1 cellular context compared by ENCODE assay signal in the genomic region with DNA sequence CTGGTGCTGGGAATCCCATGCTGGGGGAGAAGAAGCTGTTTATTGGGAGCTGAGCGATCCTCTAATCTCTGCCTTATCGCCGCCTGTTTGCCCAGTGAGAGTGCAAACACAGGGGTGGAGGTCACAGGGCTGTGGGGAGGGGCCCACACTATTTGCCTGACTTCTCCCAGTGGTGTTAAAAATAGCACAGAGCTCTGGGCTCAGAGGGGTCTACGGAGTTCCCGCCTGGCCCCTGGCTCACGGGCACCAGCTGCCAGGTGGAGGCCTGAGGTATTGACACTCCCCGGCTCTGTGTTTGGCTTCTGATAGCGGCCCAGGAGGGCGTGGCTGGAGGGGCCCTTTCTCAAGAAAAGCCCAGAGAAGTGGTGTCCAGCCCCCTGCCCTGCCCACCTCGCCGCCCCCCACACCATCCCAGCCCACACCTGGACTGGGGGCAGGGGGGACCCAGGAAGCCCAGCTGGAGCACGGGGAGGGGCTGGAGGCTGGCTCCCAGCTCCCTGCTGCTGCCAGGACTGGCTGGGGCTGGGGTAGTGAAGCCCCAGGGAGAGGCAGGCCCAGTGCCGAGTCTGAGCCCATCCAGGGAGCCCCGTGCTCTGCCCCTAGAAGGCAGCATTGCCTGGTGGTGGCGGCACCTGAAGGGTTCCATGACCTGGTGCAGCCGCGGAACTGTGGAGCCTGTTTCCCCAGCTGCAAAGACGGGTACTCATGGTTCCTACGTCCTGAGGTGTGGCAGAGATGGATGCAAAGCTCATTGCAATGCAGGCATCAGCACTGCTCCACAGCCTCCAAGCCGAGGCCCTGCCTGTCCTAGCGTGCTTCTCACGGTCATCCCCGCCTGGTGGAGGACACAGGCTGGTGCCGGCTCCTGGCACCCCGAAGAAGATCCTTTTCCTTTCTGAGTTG.
A peak's percentile ranks its signal among the peaks of the same experiment; 100 is the strongest.
TF ChIP-seq lines count a peak whose summit lies in the region.

No MANE protein-coding gene starts in this region.

TF ChIP-seq in HepG2, 621 proteins besides CTCF, POLR2A, EP300 and RAD21 (continued from another document and continues in another):
- TF ChIP-seq, protein P1, sequence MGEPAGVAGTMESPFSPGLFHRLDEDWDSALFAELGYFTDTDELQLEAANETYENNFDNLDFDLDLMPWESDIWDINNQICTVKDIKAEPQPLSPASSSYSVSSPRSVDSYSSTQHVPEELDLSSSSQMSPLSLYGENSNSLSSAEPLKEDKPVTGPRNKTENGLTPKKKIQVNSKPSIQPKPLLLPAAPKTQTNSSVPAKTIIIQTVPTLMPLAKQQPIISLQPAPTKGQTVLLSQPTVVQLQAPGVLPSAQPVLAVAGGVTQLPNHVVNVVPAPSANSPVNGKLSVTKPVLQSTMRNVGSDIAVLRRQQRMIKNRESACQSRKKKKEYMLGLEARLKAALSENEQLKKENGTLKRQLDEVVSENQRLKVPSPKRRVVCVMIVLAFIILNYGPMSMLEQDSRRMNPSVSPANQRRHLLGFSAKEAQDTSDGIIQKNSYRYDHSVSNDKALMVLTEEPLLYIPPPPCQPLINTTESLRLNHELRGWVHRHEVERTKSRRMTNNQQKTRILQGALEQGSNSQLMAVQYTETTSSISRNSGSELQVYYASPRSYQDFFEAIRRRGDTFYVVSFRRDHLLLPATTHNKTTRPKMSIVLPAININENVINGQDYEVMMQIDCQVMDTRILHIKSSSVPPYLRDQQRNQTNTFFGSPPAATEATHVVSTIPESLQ (CRISPR knock-in tag; conservative IDR thresholded peaks at IDR 0.05) = no peak
- peak; percentile 84 for TF ChIP-seq PPARG (CRISPR knock-in tag; conservative IDR thresholded peaks at IDR 0.05)
- TF ChIP-seq, protein P2, sequence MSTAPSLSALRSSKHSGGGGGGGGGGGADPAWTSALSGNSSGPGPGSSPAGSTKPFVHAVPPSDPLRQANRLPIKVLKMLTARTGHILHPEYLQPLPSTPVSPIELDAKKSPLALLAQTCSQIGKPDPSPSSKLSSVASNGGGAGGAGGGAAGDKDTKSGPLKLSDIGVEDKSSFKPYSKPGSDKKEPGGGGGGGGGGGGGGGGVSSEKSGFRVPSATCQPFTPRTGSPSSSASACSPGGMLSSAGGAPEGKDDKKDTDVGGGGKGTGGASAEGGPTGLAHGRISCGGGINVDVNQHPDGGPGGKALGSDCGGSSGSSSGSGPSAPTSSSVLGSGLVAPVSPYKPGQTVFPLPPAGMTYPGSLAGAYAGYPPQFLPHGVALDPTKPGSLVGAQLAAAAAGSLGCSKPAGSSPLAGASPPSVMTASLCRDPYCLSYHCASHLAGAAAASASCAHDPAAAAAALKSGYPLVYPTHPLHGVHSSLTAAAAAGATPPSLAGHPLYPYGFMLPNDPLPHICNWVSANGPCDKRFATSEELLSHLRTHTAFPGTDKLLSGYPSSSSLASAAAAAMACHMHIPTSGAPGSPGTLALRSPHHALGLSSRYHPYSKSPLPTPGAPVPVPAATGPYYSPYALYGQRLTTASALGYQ (CRISPR knock-in tag; IDR thresholded peaks at IDR 0.05) = peak; percentile 99
- peak; percentile 77; the same call in 1 of the 2 replicates for TF ChIP-seq ZFP1 (CRISPR knock-in tag; IDR thresholded peaks at IDR 0.05)
- TF ChIP-seq SOX5 (CRISPR knock-in tag; IDR thresholded peaks at IDR 0.05; ENCODE audit: borderline replicate concordance) = peak; percentile 84
- TF ChIP-seq SIX4 (CRISPR knock-in tag; IDR thresholded peaks at IDR 0.05) = peak; percentile 76
- TF ChIP-seq ZNF574 (CRISPR knock-in tag; IDR thresholded peaks at IDR 0.05) = peak; percentile 73
- peak; percentile 37; the same call in 1 of the 2 replicates for TF ChIP-seq ZNF263 (CRISPR knock-in tag; IDR thresholded peaks at IDR 0.05)
- TF ChIP-seq, protein P3, sequence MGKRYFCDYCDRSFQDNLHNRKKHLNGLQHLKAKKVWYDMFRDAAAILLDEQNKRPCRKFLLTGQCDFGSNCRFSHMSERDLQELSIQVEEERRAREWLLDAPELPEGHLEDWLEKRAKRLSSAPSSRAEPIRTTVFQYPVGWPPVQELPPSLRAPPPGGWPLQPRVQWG (CRISPR knock-in tag; IDR thresholded peaks at IDR 0.05; ENCODE audit: borderline replicate concordance, low read depth) = no peak
- peak; percentile 20; the same call in 1 of the 2 replicates for TF ChIP-seq FOSL1 (CRISPR knock-in tag; IDR thresholded peaks at IDR 0.05; ENCODE audit: borderline replicate concordance)
- 0 out of 2 replicates have a peak, but pooled peaks have one; percentile 1 for TF ChIP-seq BORCS8-MEF2B (CRISPR knock-in tag; IDR thresholded peaks at IDR 0.05)
- peak; percentile 91 for TF ChIP-seq HOXD1 (CRISPR knock-in tag; IDR thresholded peaks at IDR 0.05)
- TF ChIP-seq ZGPAT (CRISPR knock-in tag; IDR thresholded peaks at IDR 0.05) = peak; percentile 64; the same call in 1 of the 2 replicates
- TF ChIP-seq FIP1L1 (IDR thresholded peaks at IDR 0.05; ENCODE audit: borderline replicate concordance, insufficient read depth, low read depth, low read length) = no peak
- TF ChIP-seq EZH2 (conservative IDR thresholded peaks at IDR 0.05; ENCODE audit: low read depth, low read length) = peak; percentile 76; the same call in 1 of the 2 replicates
- no peak for TF ChIP-seq ZBTB38 (CRISPR knock-in tag; IDR thresholded peaks at IDR 0.05)
- TF ChIP-seq ZNF674 (CRISPR knock-in tag; IDR thresholded peaks at IDR 0.05; ENCODE audit: low read depth) = 0 out of 2 replicates have a peak, but pooled peaks have one; percentile 61
- peak; percentile 28; the same call in 1 of the 2 replicates for TF ChIP-seq CEBPG (CRISPR knock-in tag; IDR thresholded peaks at IDR 0.05)
- TF ChIP-seq ZNF691 (CRISPR knock-in tag; IDR thresholded peaks at IDR 0.05; ENCODE audit: borderline replicate concordance, low read depth) = peak; percentile 58; the same call in 1 of the 2 replicates
- no peak for TF ChIP-seq REXO4 (CRISPR knock-in tag; IDR thresholded peaks at IDR 0.05; ENCODE audit: borderline replicate concordance)
- 0 out of 2 replicates have a peak, but pooled peaks have one; percentile 58 for TF ChIP-seq ZNF564 (CRISPR knock-in tag; IDR thresholded peaks at IDR 0.05)
- no peak for TF ChIP-seq ATF4 (CRISPR knock-in tag; IDR thresholded peaks at IDR 0.05)
- peak; percentile 26; the same call in 1 of the 2 replicates for TF ChIP-seq SAFB2 (CRISPR knock-in tag; IDR thresholded peaks at IDR 0.05; ENCODE audit: borderline replicate concordance, low read depth)
- TF ChIP-seq, protein P4, sequence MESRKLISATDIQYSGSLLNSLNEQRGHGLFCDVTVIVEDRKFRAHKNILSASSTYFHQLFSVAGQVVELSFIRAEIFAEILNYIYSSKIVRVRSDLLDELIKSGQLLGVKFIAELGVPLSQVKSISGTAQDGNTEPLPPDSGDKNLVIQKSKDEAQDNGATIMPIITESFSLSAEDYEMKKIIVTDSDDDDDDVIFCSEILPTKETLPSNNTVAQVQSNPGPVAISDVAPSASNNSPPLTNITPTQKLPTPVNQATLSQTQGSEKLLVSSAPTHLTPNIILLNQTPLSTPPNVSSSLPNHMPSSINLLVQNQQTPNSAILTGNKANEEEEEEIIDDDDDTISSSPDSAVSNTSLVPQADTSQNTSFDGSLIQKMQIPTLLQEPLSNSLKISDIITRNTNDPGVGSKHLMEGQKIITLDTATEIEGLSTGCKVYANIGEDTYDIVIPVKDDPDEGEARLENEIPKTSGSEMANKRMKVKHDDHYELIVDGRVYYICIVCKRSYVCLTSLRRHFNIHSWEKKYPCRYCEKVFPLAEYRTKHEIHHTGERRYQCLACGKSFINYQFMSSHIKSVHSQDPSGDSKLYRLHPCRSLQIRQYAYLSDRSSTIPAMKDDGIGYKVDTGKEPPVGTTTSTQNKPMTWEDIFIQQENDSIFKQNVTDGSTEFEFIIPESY (CRISPR knock-in tag; IDR thresholded peaks at IDR 0.05) = no peak
- TF ChIP-seq, protein P5, sequence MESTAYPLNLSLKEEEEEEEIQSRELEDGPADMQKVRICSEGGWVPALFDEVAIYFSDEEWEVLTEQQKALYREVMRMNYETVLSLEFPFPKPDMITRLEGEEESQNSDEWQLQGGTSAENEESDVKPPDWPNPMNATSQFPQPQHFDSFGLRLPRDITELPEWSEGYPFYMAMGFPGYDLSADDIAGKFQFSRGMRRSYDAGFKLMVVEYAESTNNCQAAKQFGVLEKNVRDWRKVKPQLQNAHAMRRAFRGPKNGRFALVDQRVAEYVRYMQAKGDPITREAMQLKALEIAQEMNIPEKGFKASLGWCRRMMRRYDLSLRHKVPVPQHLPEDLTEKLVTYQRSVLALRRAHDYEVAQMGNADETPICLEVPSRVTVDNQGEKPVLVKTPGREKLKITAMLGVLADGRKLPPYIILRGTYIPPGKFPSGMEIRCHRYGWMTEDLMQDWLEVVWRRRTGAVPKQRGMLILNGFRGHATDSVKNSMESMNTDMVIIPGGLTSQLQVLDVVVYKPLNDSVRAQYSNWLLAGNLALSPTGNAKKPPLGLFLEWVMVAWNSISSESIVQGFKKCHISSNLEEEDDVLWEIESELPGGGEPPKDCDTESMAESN (CRISPR knock-in tag; conservative IDR thresholded peaks at IDR 0.05) = peak; percentile 72; the same call in 1 of the 2 replicates
- TF ChIP-seq, protein P6, sequence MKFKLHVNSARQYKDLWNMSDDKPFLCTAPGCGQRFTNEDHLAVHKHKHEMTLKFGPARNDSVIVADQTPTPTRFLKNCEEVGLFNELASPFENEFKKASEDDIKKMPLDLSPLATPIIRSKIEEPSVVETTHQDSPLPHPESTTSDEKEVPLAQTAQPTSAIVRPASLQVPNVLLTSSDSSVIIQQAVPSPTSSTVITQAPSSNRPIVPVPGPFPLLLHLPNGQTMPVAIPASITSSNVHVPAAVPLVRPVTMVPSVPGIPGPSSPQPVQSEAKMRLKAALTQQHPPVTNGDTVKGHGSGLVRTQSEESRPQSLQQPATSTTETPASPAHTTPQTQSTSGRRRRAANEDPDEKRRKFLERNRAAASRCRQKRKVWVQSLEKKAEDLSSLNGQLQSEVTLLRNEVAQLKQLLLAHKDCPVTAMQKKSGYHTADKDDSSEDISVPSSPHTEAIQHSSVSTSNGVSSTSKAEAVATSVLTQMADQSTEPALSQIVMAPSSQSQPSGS (CRISPR knock-in tag; IDR thresholded peaks at IDR 0.05) = peak; percentile 80
- TF ChIP-seq ZFP91 (CRISPR knock-in tag; IDR thresholded peaks at IDR 0.05; ENCODE audit: borderline replicate concordance) = 0 out of 2 replicates have a peak, but pooled peaks have one; percentile 32
- TF ChIP-seq, protein P7, sequence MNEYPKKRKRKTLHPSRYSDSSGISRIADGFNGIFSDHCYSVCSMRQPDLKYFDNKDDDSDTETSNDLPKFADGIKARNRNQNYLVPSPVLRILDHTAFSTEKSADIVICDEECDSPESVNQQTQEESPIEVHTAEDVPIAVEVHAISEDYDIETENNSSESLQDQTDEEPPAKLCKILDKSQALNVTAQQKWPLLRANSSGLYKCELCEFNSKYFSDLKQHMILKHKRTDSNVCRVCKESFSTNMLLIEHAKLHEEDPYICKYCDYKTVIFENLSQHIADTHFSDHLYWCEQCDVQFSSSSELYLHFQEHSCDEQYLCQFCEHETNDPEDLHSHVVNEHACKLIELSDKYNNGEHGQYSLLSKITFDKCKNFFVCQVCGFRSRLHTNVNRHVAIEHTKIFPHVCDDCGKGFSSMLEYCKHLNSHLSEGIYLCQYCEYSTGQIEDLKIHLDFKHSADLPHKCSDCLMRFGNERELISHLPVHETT (CRISPR knock-in tag; conservative IDR thresholded peaks at IDR 0.05) = peak; percentile 80; the same call in 1 of the 2 replicates
- no peak for TF ChIP-seq ZNF839 (CRISPR knock-in tag; IDR thresholded peaks at IDR 0.05; ENCODE audit: borderline replicate concordance)
- TF ChIP-seq RARA (CRISPR knock-in tag; IDR thresholded peaks at IDR 0.05) = peak; percentile 98
